ENCODE assay signal across 23 cellular contexts in the genomic region with DNA sequence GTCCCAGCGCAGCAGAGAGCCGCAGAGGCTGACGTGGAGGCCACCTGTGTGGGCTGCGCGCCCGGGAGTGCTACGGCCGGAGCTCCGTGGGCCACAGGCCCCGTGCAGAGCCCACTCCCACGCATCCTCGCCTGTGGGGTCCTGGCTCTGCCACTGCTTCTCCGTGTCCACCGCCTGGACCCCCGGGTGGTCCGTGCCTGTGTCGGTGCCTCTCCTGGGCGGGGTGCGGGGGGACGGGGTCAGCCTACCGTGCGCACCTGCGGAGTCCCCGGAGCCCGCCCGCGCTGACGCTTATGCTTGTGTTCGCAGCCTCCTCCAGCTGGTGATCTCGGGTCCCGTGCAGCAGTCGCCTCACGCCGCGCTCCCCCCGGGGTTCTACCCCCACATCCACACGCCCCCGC. TPM values are rescaled to one million over a fixed set of nuclear protein-coding genes. Genes with fewer than 3 reads are reported as not detected.
A peak's percentile ranks its signal among the peaks of the same experiment; 100 is the strongest.
DNase-seq lines count a peak whose midpoint lies in the region; ATAC-seq and TF ChIP-seq lines count a peak whose summit lies in the region.
"Had no signal": no experiment of that assay in that cellular context is flagged by ENCODE, and none has a peak within 500 bp of the region (broad histone marks: within the 10 kb centered on the region; RNA-seq: fewer than 3 reads in every experiment).

No MANE protein-coding gene starts in this region.

- H3K36me3 Mint-ChIP-seq in WTC11: peaks cover 7% of the 10 kb centered on the region
- peaks cover 38% of the 10 kb centered on the region for H3K36me3 Mint-ChIP-seq in stimulated activated memory B cell treated with anti-CD40 and anti-IgM and Interleukin-4, amounts not matched to agents 10 μg/mL and 1 μg/mL and 100 μg/mL, for 72 hours
- peaks cover 31% of the 10 kb centered on the region for H3K36me3 Mint-ChIP-seq in Calu3 (ENCODE audit: insufficient read depth, unreplicated experiment)

- no peaks in the 10 kb centered on the region for H3K4me1 ChIP-seq in right cardiac atrium (ENCODE audit: control insufficient read depth, insufficient read depth, low read length)
- H3K4me1 ChIP-seq: SJSA1 had no signal

- intact Hi-C loops in right cardiac atrium (cut with DNase I): no loop called here
- intact Hi-C loops in cardiac septum (cut with DNase I): no loop called here
- intact Hi-C loops in Calu3 (cut with micrococcal nuclease; ENCODE audit: unreplicated experiment): no loop called here

- H3K4me1 Mint-ChIP-seq in WTC11 (no peaks in the 10 kb centered on the region), Calu3 (ENCODE audit: low read depth, unreplicated experiment) (no peaks in the 10 kb centered on the region)
- peaks cover 15% of the 10 kb centered on the region for H3K4me1 Mint-ChIP-seq in stimulated activated memory B cell treated with anti-CD40 and anti-IgM and Interleukin-4, amounts not matched to agents 10 μg/mL and 1 μg/mL and 100 μg/mL, for 72 hours

- H3K9me3 Mint-ChIP-seq in WTC11 (no peaks in the 10 kb centered on the region), Calu3 (ENCODE audit: low read depth, unreplicated experiment) (no peaks in the 10 kb centered on the region)
- no peaks in the 10 kb centered on the region for H3K9me3 Mint-ChIP-seq in stimulated activated memory B cell treated with anti-CD40 and anti-IgM and Interleukin-4, amounts not matched to agents 10 μg/mL and 1 μg/mL and 100 μg/mL, for 72 hours
- H3K9me3 Mint-ChIP-seq: CD4-positive, alpha-beta T cell had no signal

- no peaks in the 10 kb centered on the region for H3K9me3 ChIP-seq in right cardiac atrium (ENCODE audit: control insufficient read depth, low read length)
- H3K9me3 ChIP-seq: BLaER1 treated with 17β-estradiol and CSF1 and Interleukin-3, amounts not matched to agents 10 nM and 100 nM; SJSA1 had no signal

- ATAC-seq in right cardiac atrium (peak; percentile 20 to 30), WTC11 (0 out of 2 replicates have a peak, but pooled peaks have one; percentile 17), GM18502 (IDR thresholded peaks at IDR 0.05; ENCODE audit: poor library complexity, unreplicated experiment) (no peak)
- peak; percentile 73 for ATAC-seq in stimulated activated memory B cell treated with anti-CD40 and anti-IgM and Interleukin-4, amounts not matched to agents 10 μg/mL and 1 μg/mL and 100 μg/mL, for 72 hours
- ATAC-seq: PC-3 had no signal

- TF ChIP-seq CTCF in WTC11 (IDR thresholded peaks at IDR 0.05): no peak
- no peak for TF ChIP-seq CTCF in Calu3 (IDR thresholded peaks at IDR 0.05; ENCODE audit: unreplicated experiment)

- H3K4me3 Mint-ChIP-seq in WTC11: no peak overlapping the region
- no peak overlapping the region for H3K4me3 Mint-ChIP-seq in stimulated activated memory B cell treated with anti-CD40 and anti-IgM and Interleukin-4, amounts not matched to agents 10 μg/mL and 1 μg/mL and 100 μg/mL, for 72 hours
- no peak overlapping the region for H3K4me3 Mint-ChIP-seq in Calu3 (ENCODE audit: low read depth, unreplicated experiment)
- H3K4me3 Mint-ChIP-seq: CD4-positive, alpha-beta T cell had no signal

- H3K27ac ChIP-seq in right cardiac atrium (ENCODE audit: low read length): no peak overlapping the region
- H3K27ac ChIP-seq: BLaER1 treated with 17β-estradiol and CSF1 and Interleukin-3, amounts not matched to agents 10 nM and 100 nM; HL-60; SJSA1 had no signal

- no peak overlapping the region for H3K4me3 ChIP-seq in right cardiac atrium (ENCODE audit: low read length)
- H3K4me3 ChIP-seq: BLaER1 treated with 17β-estradiol and CSF1 and Interleukin-3, amounts not matched to agents 10 nM and 100 nM; SJSA1 had no signal

- POLR2A ChIA-PET in WTC11 (lab: Charles Lee): no interaction called here

- 93% methylated on average over 38 of the region's 38 CpGs for WGBS in right cardiac atrium

- H3K27me3 Mint-ChIP-seq in WTC11 (ENCODE audit: low read depth) (no peaks in the 10 kb centered on the region), Calu3 (ENCODE audit: unreplicated experiment) (peaks cover 7% of the 10 kb centered on the region)
- H3K27me3 Mint-ChIP-seq in stimulated activated memory B cell treated with anti-CD40 and anti-IgM and Interleukin-4, amounts not matched to agents 10 μg/mL and 1 μg/mL and 100 μg/mL, for 72 hours: no peaks in the 10 kb centered on the region
- H3K27me3 Mint-ChIP-seq: CD4-positive, alpha-beta T cell had no signal

- CTCF ChIA-PET in WTC11 (lab: Charles Lee) (no interaction called here), Calu3 (lab: Charles Lee) (no interaction called here)

- no peak overlapping the region for H3K27ac Mint-ChIP-seq in WTC11
- no peak overlapping the region for H3K27ac Mint-ChIP-seq in stimulated activated memory B cell treated with anti-CD40 and anti-IgM and Interleukin-4, amounts not matched to agents 10 μg/mL and 1 μg/mL and 100 μg/mL, for 72 hours
- no peak overlapping the region for H3K27ac Mint-ChIP-seq in Calu3 (ENCODE audit: unreplicated experiment)
- H3K27ac Mint-ChIP-seq: CD4-positive, alpha-beta T cell had no signal

- DNase-seq in right cardiac atrium: peak in 1 of 3 donors; percentile 63
- DNase-seq in cardiac septum (ENCODE audit: low spot score): no peak
- no peak for DNase-seq in WTC11 (ENCODE audit: low spot score)
- DNase-seq in NCI-H510A treated with DMSO at 0.1 percent for 48 hours (lab: John Stamatoyannopoulos, UW): no peak
- no peak for DNase-seq in Calu3
- DNase-seq: AML-193; CD4-positive, alpha-beta T cell; Karpas-422; NCI-H1092 treated with DMSO at 0.1 percent for 48 hours; NCI-H1436; NCI-H187; NCI-H2081 treated with DMSO at 0.1 percent for 48 hours; NCI-H2171 treated with DMSO at 0.1 percent for 48 hours; NCI-H524 treated with DMSO at 0.1 percent for 48 hours; NCI-H774; PC-3 had no signal

- BruUV-seq in Calu3 (replicated peaks; lab: Mats Ljungman, UMichigan): no TSS peak

- no peaks in the 10 kb centered on the region for H3K27me3 ChIP-seq in right cardiac atrium (ENCODE audit: control insufficient read depth, insufficient read depth)
- H3K27me3 ChIP-seq: SJSA1 had no signal

TF ChIP-seq in WTC11, 78 proteins besides CTCF, POLR2A, EP300 and RAD21 (continues in another document):
- TF ChIP-seq, protein P1, sequence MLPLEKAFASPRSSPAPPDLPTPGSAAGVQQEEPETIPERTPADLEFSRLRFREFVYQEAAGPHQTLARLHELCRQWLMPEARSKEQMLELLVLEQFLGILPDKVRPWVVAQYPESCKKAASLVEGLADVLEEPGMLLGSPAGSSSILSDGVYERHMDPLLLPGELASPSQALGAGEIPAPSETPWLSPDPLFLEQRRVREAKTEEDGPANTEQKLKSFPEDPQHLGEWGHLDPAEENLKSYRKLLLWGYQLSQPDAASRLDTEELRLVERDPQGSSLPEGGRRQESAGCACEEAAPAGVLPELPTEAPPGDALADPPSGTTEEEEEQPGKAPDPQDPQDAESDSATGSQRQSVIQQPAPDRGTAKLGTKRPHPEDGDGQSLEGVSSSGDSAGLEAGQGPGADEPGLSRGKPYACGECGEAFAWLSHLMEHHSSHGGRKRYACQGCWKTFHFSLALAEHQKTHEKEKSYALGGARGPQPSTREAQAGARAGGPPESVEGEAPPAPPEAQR (CRISPR knock-in tag; IDR thresholded peaks at IDR 0.05): no peak
- no peak for TF ChIP-seq ZNF396 (CRISPR knock-in tag; IDR thresholded peaks at IDR 0.05; ENCODE audit: borderline replicate concordance)
- TF ChIP-seq, protein P2, sequence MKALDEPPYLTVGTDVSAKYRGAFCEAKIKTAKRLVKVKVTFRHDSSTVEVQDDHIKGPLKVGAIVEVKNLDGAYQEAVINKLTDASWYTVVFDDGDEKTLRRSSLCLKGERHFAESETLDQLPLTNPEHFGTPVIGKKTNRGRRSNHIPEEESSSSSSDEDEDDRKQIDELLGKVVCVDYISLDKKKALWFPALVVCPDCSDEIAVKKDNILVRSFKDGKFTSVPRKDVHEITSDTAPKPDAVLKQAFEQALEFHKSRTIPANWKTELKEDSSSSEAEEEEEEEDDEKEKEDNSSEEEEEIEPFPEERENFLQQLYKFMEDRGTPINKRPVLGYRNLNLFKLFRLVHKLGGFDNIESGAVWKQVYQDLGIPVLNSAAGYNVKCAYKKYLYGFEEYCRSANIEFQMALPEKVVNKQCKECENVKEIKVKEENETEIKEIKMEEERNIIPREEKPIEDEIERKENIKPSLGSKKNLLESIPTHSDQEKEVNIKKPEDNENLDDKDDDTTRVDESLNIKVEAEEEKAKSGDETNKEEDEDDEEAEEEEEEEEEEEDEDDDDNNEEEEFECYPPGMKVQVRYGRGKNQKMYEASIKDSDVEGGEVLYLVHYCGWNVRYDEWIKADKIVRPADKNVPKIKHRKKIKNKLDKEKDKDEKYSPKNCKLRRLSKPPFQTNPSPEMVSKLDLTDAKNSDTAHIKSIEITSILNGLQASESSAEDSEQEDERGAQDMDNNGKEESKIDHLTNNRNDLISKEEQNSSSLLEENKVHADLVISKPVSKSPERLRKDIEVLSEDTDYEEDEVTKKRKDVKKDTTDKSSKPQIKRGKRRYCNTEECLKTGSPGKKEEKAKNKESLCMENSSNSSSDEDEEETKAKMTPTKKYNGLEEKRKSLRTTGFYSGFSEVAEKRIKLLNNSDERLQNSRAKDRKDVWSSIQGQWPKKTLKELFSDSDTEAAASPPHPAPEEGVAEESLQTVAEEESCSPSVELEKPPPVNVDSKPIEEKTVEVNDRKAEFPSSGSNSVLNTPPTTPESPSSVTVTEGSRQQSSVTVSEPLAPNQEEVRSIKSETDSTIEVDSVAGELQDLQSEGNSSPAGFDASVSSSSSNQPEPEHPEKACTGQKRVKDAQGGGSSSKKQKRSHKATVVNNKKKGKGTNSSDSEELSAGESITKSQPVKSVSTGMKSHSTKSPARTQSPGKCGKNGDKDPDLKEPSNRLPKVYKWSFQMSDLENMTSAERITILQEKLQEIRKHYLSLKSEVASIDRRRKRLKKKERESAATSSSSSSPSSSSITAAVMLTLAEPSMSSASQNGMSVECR (CRISPR knock-in tag; IDR thresholded peaks at IDR 0.05; ENCODE audit: borderline replicate concordance): no peak

RNA-seq across cellular contexts. Expression of a gene that starts 7.8 kb away (rescaled TPM):
- total RNA-seq in right cardiac atrium (10 to 100 TPM; 12.4 to 20.6 (median 17.2) TPM), cardiac septum (14.2 TPM), WTC11 (2021) (7.7 to 8.0 TPM (median 8.0 TPM) in 3 replicates), Calu3 (2022) (10.1 and 11.4 TPM in 2 replicates)
- 8.2 TPM for polyA plus RNA-seq in right cardiac atrium

RNA-seq across cellular contexts. Expression of a gene that starts 17.8 kb away (rescaled TPM):
- 10 to 100 TPM; 15.6 to 18.7 (median 17.3) TPM for total RNA-seq in right cardiac atrium
- polyA plus RNA-seq in right cardiac atrium: 9.4 TPM
- total RNA-seq in cardiac septum: 13.6 TPM
- 25.6 to 28.2 TPM (median 27.6 TPM) in 3 replicates for total RNA-seq in WTC11 (2021)
- 34.1 and 35.0 TPM in 2 replicates for total RNA-seq in Calu3 (2022)

RNA-seq across cellular contexts. Expression of a gene that starts 29.5 kb away (rescaled TPM):
- 10 to 100 TPM; 14.8 to 20.7 (median 17.3) TPM for total RNA-seq in right cardiac atrium
- 11.7 TPM for polyA plus RNA-seq in right cardiac atrium
- 21.2 TPM for total RNA-seq in cardiac septum
- total RNA-seq in WTC11 (2021): 15.1 to 19.9 TPM (median 18.8 TPM) in 3 replicates
- 48.9 and 49.4 TPM in 2 replicates for total RNA-seq in Calu3 (2022)

RNA-seq across cellular contexts. Expression of a gene that starts 30.4 kb away (rescaled TPM):
- total RNA-seq in right cardiac atrium (10 to 100 TPM; 43.0 to 51.7 (median 46.3) TPM), cardiac septum (34.3 TPM), WTC11 (2021) (37.7 to 48.2 TPM (median 46.4 TPM) in 3 replicates), Calu3 (2022) (80.7 and 83.9 TPM in 2 replicates)
- polyA plus RNA-seq in right cardiac atrium: 37.1 TPM

RNA-seq across cellular contexts. Expression of a gene that starts 56.4 kb away (rescaled TPM):
- total RNA-seq in right cardiac atrium (under 1 TPM in 2 of 4 donors, not detected in 2; 0.09 to 0.20 TPM), cardiac septum (not detected), WTC11 (2021) (3.0 to 4.8 TPM (median 4.6 TPM) in 3 replicates), Calu3 (2022) (1.2 and 1.4 TPM in 2 replicates)
- 0.05 TPM for polyA plus RNA-seq in right cardiac atrium
- total RNA-seq: H4, PC-3, SJSA1 had no signal
- polyA plus RNA-seq: AG04450 had no signal
